In the genomic region with DNA sequence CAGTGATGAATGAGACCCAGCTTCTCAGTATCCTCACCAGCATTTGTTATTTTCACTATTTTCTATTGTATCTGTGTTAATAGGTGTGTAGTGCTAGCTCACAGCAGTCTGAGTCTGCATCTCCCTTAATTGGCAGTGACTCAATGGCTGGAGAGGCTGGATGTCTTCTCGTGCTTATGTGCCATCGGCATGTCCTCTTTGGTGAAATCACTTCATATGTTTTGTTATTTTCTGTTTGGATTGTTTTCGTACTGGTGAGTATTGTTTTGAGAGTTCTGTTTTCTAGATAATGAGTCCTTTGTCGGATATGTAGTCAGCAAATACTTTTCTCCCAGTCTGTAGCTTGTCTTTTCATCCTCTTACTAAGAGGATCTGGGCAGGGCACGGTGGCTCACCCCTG, we compare ENCODE assay signal across 18 cellular contexts.
DNase-seq lines count a peak whose midpoint lies in the region; ATAC-seq lines count a peak whose summit lies in the region.
"Had no signal": no experiment of that assay in that cellular context is flagged by ENCODE, and none has a peak within 500 bp of the region (broad histone marks: within the 10 kb centered on the region; RNA-seq: fewer than 3 reads in every experiment).

No MANE protein-coding gene starts in this region.

- DNase-seq in Karpas-422 (peak; percentile 34), astrocyte of the hippocampus (ENCODE audit: low read depth, low spot score) (peak; percentile 59), globus pallidus (ENCODE audit: low spot score) (peak; percentile 62), NCI-H1694 (lab: John Stamatoyannopoulos, UW) (no peak)
- no peak for DNase-seq in activated naive CD8-positive, alpha-beta T cell treated with anti-CD3 and anti-CD28 coated beads, Interleukin-2, amount 50 U/mL, for 24 hours
- DNase-seq: Caco-2, DMS79, GOT3, NCI-H1048, NCI-H146, NCI-H446 treated with DMSO at 0.1 percent for 48 hours, NCI-H748 treated with DMSO at 0.1 percent for 48 hours, PC-3 had no signal

- peaks cover 5% of the 10 kb centered on the region; the same call in 1 of the 2 replicates for H4K20me1 ChIP-seq in Karpas-422 (ENCODE audit: insufficient read depth, low read depth, low read length)

- H3K36me3 ChIP-seq in Karpas-422 (ENCODE audit: insufficient read depth, low read length) (no peaks in the 10 kb centered on the region), rectal smooth muscle tissue (ENCODE audit: control insufficient read depth, insufficient read depth, low read length) (no peaks in the 10 kb centered on the region)

- H3K36me3 Mint-ChIP-seq in activated naive CD8-positive, alpha-beta T cell treated with anti-CD3 and anti-CD28 coated beads, Interleukin-2, amount 50 U/mL, for 24 hours (ENCODE audit: low read depth) = peaks cover 32% of the 10 kb centered on the region

- no peaks in the 10 kb centered on the region for H3K27me3 ChIP-seq in Karpas-422 (ENCODE audit: low read length)
- H3K27me3 ChIP-seq in rectal smooth muscle tissue (ENCODE audit: control insufficient read depth, insufficient read depth, low read length) = no peaks in the 10 kb centered on the region

- H3K4me2 ChIP-seq in Karpas-422 (ENCODE audit: low read depth, low read length, poor library complexity, severe bottlenecking) = no peak overlapping the region
- H3K4me2 ChIP-seq: A549 had no signal

- no peaks in the 10 kb centered on the region for H3K9me3 ChIP-seq in Karpas-422 (ENCODE audit: low read length)
- H3K9me3 ChIP-seq: A549, Caco-2 had no signal

- H3K4me3 ChIP-seq in Karpas-422 (ENCODE audit: low read length) (no peak overlapping the region), rectal smooth muscle tissue (ENCODE audit: low read length) (no peak overlapping the region)
- H3K4me3 ChIP-seq: A549 had no signal

- H3K9me3 Mint-ChIP-seq in activated naive CD8-positive, alpha-beta T cell treated with anti-CD3 and anti-CD28 coated beads, Interleukin-2, amount 50 U/mL, for 24 hours = no peaks in the 10 kb centered on the region

- no peak overlapping the region for H3K9ac ChIP-seq in Karpas-422 (ENCODE audit: low read length)
- no peak overlapping the region for H3K9ac ChIP-seq in rectal smooth muscle tissue (ENCODE audit: low read length)

- no peak overlapping the region for H3K27ac ChIP-seq in Karpas-422 (ENCODE audit: low read length)
- peak overlapping the region; percentile 17 for H3K27ac ChIP-seq in rectal smooth muscle tissue (ENCODE audit: low read depth, low read length)
- H3K27ac ChIP-seq: A549 had no signal

- H3K79me2 ChIP-seq in Karpas-422 (ENCODE audit: low read length) = no peaks in the 10 kb centered on the region

- H2AFZ ChIP-seq in Karpas-422 (ENCODE audit: low read length) = no peak overlapping the region

- ATAC-seq in activated naive CD8-positive, alpha-beta T cell treated with anti-CD3 and anti-CD28 coated beads, Interleukin-2, amount 50 U/mL, for 24 hours = no peak
- ATAC-seq in GM21786 (IDR thresholded peaks at IDR 0.05; ENCODE audit: unreplicated experiment) = no peak
- no peak for ATAC-seq in HG02981 (IDR thresholded peaks at IDR 0.05; ENCODE audit: unreplicated experiment)
- ATAC-seq: A549, PC-3 had no signal

- no peak overlapping the region for H3K27ac Mint-ChIP-seq in activated naive CD8-positive, alpha-beta T cell treated with anti-CD3 and anti-CD28 coated beads, Interleukin-2, amount 50 U/mL, for 24 hours

- peaks cover 30% of the 10 kb centered on the region for H3K4me1 Mint-ChIP-seq in activated naive CD8-positive, alpha-beta T cell treated with anti-CD3 and anti-CD28 coated beads, Interleukin-2, amount 50 U/mL, for 24 hours

- no peaks in the 10 kb centered on the region for H3K4me1 ChIP-seq in Karpas-422 (ENCODE audit: low read length)
- peaks cover 18% of the 10 kb centered on the region for H3K4me1 ChIP-seq in rectal smooth muscle tissue (ENCODE audit: control insufficient read depth, insufficient read depth, low read length)

- no peak overlapping the region for H3K4me3 Mint-ChIP-seq in activated naive CD8-positive, alpha-beta T cell treated with anti-CD3 and anti-CD28 coated beads, Interleukin-2, amount 50 U/mL, for 24 hours
- H3K4me3 Mint-ChIP-seq: CD14-positive monocyte had no signal

- no peaks in the 10 kb centered on the region for H3K27me3 Mint-ChIP-seq in activated naive CD8-positive, alpha-beta T cell treated with anti-CD3 and anti-CD28 coated beads, Interleukin-2, amount 50 U/mL, for 24 hours

- H3K9me2 ChIP-seq in Karpas-422 (replicated peaks; ENCODE audit: insufficient read depth, low read length) = no peaks in the 10 kb centered on the region

Comparison
In these comparisons a context has a peak if more than half of its experiments do, and no peak if none do; other contexts are left out.
1. DNase-seq: peak in Karpas-422 (single experiment), astrocyte of the hippocampus (single experiment) and globus pallidus (single experiment); none in activated naive CD8-positive, alpha-beta T cell treated with anti-CD3 and anti-CD28 coated beads, Interleukin-2, amount 50 U/mL, for 24 hours (single experiment) and NCI-H1694 (single experiment).